Comparison of ENCODE assay signal across 10 cellular contexts in the genomic region with DNA sequence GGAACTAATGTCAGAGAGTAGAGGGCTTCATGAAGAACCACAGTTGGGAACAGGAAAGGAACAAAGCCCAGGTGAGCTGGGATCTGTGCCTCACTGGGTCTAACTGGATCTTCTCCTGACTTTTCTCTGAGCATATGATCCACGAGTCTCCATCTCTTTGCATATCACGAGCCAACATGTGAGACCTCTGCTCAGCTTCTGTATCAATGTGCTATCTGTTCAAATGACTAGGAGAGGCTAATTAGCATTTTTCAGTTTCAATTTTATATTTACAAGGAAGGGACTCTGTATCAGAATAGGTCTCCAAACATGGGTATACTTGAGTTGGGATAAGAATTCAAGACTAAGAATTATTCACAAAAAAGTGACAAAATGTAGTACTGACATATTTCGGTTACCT.
"Had no signal": no experiment of that assay in that cellular context is flagged by ENCODE, and none has a peak within 500 bp of the region (broad histone marks: within the 10 kb centered on the region; RNA-seq: fewer than 3 reads in every experiment).

No MANE protein-coding gene starts in this region.

- H3K9ac ChIP-seq: KMS-11 had no signal

- H3K4me2 ChIP-seq: GM23338, KMS-11 had no signal

- H3K4me3 ChIP-seq: GM23338 had no signal

- H3K27ac ChIP-seq: HL-60, KMS-11 had no signal

- ATAC-seq: GM23338, HepG2 had no signal

- DNase-seq: H9, HCEC 1CT, Karpas-422, KBM-7 had no signal

- FAIRE-seq: H1, H54, HepG2 had no signal

- H2AFZ ChIP-seq: GM23338 had no signal
